Comparison of ENCODE assay signal across 8 cellular contexts in the genomic region with DNA sequence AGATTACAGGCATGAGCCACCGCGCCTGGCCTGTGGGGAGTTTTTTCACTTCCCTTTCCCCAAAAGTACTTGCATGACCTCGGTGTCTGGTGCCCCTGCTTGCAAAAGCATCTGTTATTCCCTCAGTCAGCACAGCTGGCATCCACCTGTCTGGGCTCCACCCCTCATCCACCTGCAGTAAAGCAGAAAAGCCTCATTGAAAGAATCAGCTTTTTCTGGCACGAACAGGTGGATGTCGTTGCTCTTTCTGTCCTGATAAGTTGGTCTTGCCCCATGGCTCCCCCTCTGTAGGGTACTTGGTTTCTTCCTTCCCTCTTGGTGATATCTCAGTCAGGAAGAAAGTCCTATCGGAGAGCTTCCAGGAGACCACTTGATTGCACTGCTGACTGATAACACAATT. TPM values are rescaled to one million over a fixed set of nuclear protein-coding genes. Genes with fewer than 3 reads are reported as not detected.
DNase-seq lines count a peak whose midpoint lies in the region; ATAC-seq lines count a peak whose summit lies in the region.

No MANE protein-coding gene starts in this region.

- no peak for ATAC-seq in GM18520 (IDR thresholded peaks at IDR 0.05; ENCODE audit: unreplicated experiment)

- H3K4me1 ChIP-seq in iPS-18a (ENCODE audit: control insufficient read depth, low read depth, low read length) = peaks cover 38% of the 10 kb centered on the region

- no peaks in the 10 kb centered on the region for H3K9me3 ChIP-seq in iPS-18a (ENCODE audit: control insufficient read depth, low read depth, low read length)

- peak overlapping the region; percentile 3 for H3K9ac ChIP-seq in iPS-18a (ENCODE audit: low read length)

- no peaks in the 10 kb centered on the region for H3K36me3 ChIP-seq in H7 (replicated peaks; ENCODE audit: control insufficient read depth, insufficient read depth, low read length)
- no peaks in the 10 kb centered on the region for H3K36me3 ChIP-seq in iPS-18a (ENCODE audit: control insufficient read depth, low read depth, low read length)

- H3K27me3 ChIP-seq in H7 (ENCODE audit: control insufficient read depth, insufficient read depth, low read length) (no peaks in the 10 kb centered on the region), iPS-18a (ENCODE audit: control insufficient read depth, insufficient read depth, low read length) (no peaks in the 10 kb centered on the region)

- H3K27ac ChIP-seq in iPS-18a (ENCODE audit: low read length) = no peak overlapping the region

- H3K4me3 ChIP-seq in H7 (ENCODE audit: insufficient read depth, low read depth, low read length) = no peak overlapping the region
- H3K4me3 ChIP-seq in iPS-18a (ENCODE audit: low read length) = peak overlapping the region; percentile 32

- DNase-seq in DMS79 (lab: John Stamatoyannopoulos, UW) = peak; percentile 74
- peak; percentile 72 for DNase-seq in H7
- peak; percentile 53 for DNase-seq in NCI-H2171 (lab: John Stamatoyannopoulos, UW)
- no peak for DNase-seq in effector CD8-positive, alpha-beta T cell (lab: John Stamatoyannopoulos, UW)
- no peak for DNase-seq in EL
- no peak for DNase-seq in NCI-H2227 (lab: John Stamatoyannopoulos, UW; ENCODE audit: unreplicated experiment)

RNA-seq across cellular contexts. Expression of a gene that starts 37.4 kb away (rescaled TPM):
- 11.8 and 15.5 TPM in 2 replicates for total RNA-seq in H7 (2014; rRNA removed; shearing (Covaris generic))

Comparison
In these comparisons a context has a peak if more than half of its experiments do, and no peak if none do; other contexts are left out.
1. DNase-seq: peak in DMS79 (single experiment), H7 (single experiment) and NCI-H2171 (single experiment); none in effector CD8-positive, alpha-beta T cell (single experiment), EL (single experiment) and NCI-H2227 (single experiment).